10 cellular contexts compared by ENCODE assay signal in genomic region chr13:46119883-46120614, GRCh38. TPM values are rescaled to one million over a fixed set of nuclear protein-coding genes. Genes with fewer than 3 reads are reported as not detected.
DNase-seq lines count a peak whose midpoint lies in the region; ATAC-seq, FAIRE-seq and TF ChIP-seq lines count a peak whose summit lies in the region.
"Had no signal": no experiment of that assay in that cellular context is flagged by ENCODE, and none has a peak within 500 bp of the region (broad histone marks: within the 10 kb centered on the region; RNA-seq: fewer than 3 reads in every experiment).

No MANE protein-coding gene starts in this region.

- H3K9me3 ChIP-seq in pancreas, result no peaks in the 10 kb centered on the region

- intact Hi-C loops in dorsolateral prefrontal cortex (cut with DNase I), result loop anchor here (5.0 to 10.0 kb wide), 3 partner anchors 68 to 245 kb away; partner anchors contain the start of gene ZC3H13 (in 1 of the 2)
- intact Hi-C loops in pancreas (cut with DNase I), result no loop called here

- DNase-seq in H4 (ENCODE audit: low spot score), result peak; percentile 14
- DNase-seq in NCI-H2227 treated with DMSO at 0.1 percent for 48 hours (lab: John Stamatoyannopoulos, UW), result peak; percentile 15
- DNase-seq in dorsolateral prefrontal cortex, result no peak
- peak in 1 of 6 donors; percentile 29 for DNase-seq in pancreas
- DNase-seq in H54 (ENCODE audit: insufficient read length, low spot score), result no peak
- DNase-seq in effector CD8-positive, alpha-beta T cell (lab: John Stamatoyannopoulos, UW), result no peak
- no peak for DNase-seq in activated T-cell treated with anti-CD3 and anti-CD28 coated beads, Interleukin-2, amount 50 U/mL, for 1 hour

- no peaks in the 10 kb centered on the region for H3K27me3 ChIP-seq in dorsolateral prefrontal cortex
- no peaks in the 10 kb centered on the region for H3K27me3 ChIP-seq in pancreas

- H3K4me1 ChIP-seq in pancreas, result peaks cover 0 to 5% (median 0%) of the 10 kb centered on the region in 3 donors

- H3K4me3 ChIP-seq in dorsolateral prefrontal cortex (no peak overlapping the region), pancreas (no peak overlapping the region)

- H3K36me3 ChIP-seq in pancreas, result no peaks in the 10 kb centered on the region

- 58 to 68% methylated on average over 6 of the region's 6 CpGs for WGBS in pancreas, 2 donors

- no peak for FAIRE-seq in pancreas (lab: Jason Lieb, UNC)
- FAIRE-seq in H54 (lab: Jason Lieb, UNC), result no peak
- FAIRE-seq: colon had no signal

- H3K27ac ChIP-seq in dorsolateral prefrontal cortex, result peak overlapping the region in 34 of 59 donors; percentile 3 to 94 (median 84)
- no peak overlapping the region for H3K27ac ChIP-seq in pancreas

- ATAC-seq in pancreas (peak in 3 of 4 donors; percentile 35 to 72 (median 58)), GM18870 (IDR thresholded peaks at IDR 0.05; ENCODE audit: unreplicated experiment) (no peak)
- ATAC-seq: activated CD4-positive, CD25-positive, alpha-beta regulatory T cell treated with anti-CD3 and anti-CD28 coated beads, Interleukin-2, amount 50 U/mL, for 24 hours had no signal

- no peak for TF ChIP-seq POLR2A in H54 (IDR thresholded peaks at IDR 0.05; ENCODE audit: low read depth, low read length)

- TF ChIP-seq CTCF in dorsolateral prefrontal cortex (IDR thresholded peaks at IDR 0.05 in 54 of 56, conservative IDR thresholded peaks at IDR 0.05 in 2 of 56; ENCODE audit: low read depth in 1 of 56, partially characterized antibody in 56 of 56), result no peak
- no peak for TF ChIP-seq CTCF in pancreas (IDR thresholded peaks at IDR 0.05)

RNA-seq across cellular contexts. Expression of gene CPB2, which starts 15.2 kb away (rescaled TPM):
- not detected in 2 replicates for total RNA-seq in H4 (2014; rRNA removed; shearing (Covaris generic))
- total RNA-seq in dorsolateral prefrontal cortex, result under 1 TPM in 1 of 120 experiments, not detected in 119; 0.26 TPM
- under 1 TPM in 5 of 6 donors, not detected in 1; 0.08 to 0.79 (median 0.58) TPM for total RNA-seq in pancreas
- polyA plus RNA-seq in pancreas, result under 1 TPM; 0.53 to 0.94 TPM

Comparison
In these comparisons a context has a peak if more than half of its experiments do, and no peak if none do; other contexts are left out.
1. DNase-seq: peak in H4 (single experiment) and NCI-H2227 treated with DMSO at 0.1 percent for 48 hours (single experiment); none in dorsolateral prefrontal cortex (0 of 10), H54 (single experiment), effector CD8-positive, alpha-beta T cell (single experiment) and activated T-cell treated with anti-CD3 and anti-CD28 coated beads, Interleukin-2, amount 50 U/mL, for 1 hour (single experiment).
2. H3K27ac ChIP-seq: peak in dorsolateral prefrontal cortex (34 of 59); none in pancreas (0 of 4).
3. intact Hi-C loops: an anchor here in dorsolateral prefrontal cortex (5.0 to 10.0 kb wide); none called in pancreas.